11 cellular contexts compared by ENCODE assay signal in genomic region chr17:65557349-65558310, GRCh38. TPM values are rescaled to one million over a fixed set of nuclear protein-coding genes. Genes with fewer than 3 reads are reported as not detected.
DNase-seq lines count a peak whose midpoint lies in the region; ATAC-seq, FAIRE-seq and TF ChIP-seq lines count a peak whose summit lies in the region.
"Had no signal": no experiment of that assay in that cellular context is flagged by ENCODE, and none has a peak within 500 bp of the region (broad histone marks: within the 10 kb centered on the region; RNA-seq: fewer than 3 reads in every experiment).

No MANE protein-coding gene starts in this region.

- DNase-seq in right atrium auricular region (ENCODE audit: low spot score) (no peak), cardiac septum (ENCODE audit: low spot score) (no peak), kidney epithelial cell (ENCODE audit: low read depth) (peak; percentile 83), urothelium cell line (ENCODE audit: low spot score) (peak; percentile 48), tibial artery (no peak), NCI-H2171 (lab: John Stamatoyannopoulos, UW) (no peak)
- peak; percentile 54 for DNase-seq in activated CD8-positive, alpha-beta T cell treated with anti-CD3 and anti-CD28 coated beads for 36 hours
- DNase-seq: retina had no signal

- H3K36me3 ChIP-seq in right atrium auricular region (peaks cover 8% of the 10 kb centered on the region), kidney epithelial cell (ENCODE audit: control insufficient read depth, insufficient read depth, low read length) (no peaks in the 10 kb centered on the region), tibial artery (peaks cover 0 to 4% (median 0%) of the 10 kb centered on the region in 3 donors)
- H3K36me3 ChIP-seq: thoracic aorta had no signal

- CTCF ChIA-PET in activated CD8-positive, alpha-beta T cell treated with anti-CD3 and anti-CD28 coated beads for 36 hours (lab: Charles Lee) = interaction anchor here (0.6 to 4.9 kb wide), 11 partner anchors 15 to 328 kb away, joined by 3 to 32 read pairs (median 3); no protein-coding TSS in a partner anchor

- H3K4me3 ChIP-seq in right atrium auricular region (peak overlapping the region; percentile 81 to 82), kidney epithelial cell (ENCODE audit: low read depth, low read length) (no peak overlapping the region), tibial artery (no peak overlapping the region)
- H3K4me3 ChIP-seq: thoracic aorta had no signal

- no peaks in the 10 kb centered on the region for H3K9me3 Mint-ChIP-seq in activated CD8-positive, alpha-beta T cell treated with anti-CD3 and anti-CD28 coated beads for 36 hours
- H3K9me3 Mint-ChIP-seq: T-cell had no signal

- H3K9me3 ChIP-seq in right atrium auricular region (no peaks in the 10 kb centered on the region), tibial artery (no peaks in the 10 kb centered on the region)
- H3K9me3 ChIP-seq: thoracic aorta had no signal

- no peak overlapping the region for H3K4me3 Mint-ChIP-seq in activated CD8-positive, alpha-beta T cell treated with anti-CD3 and anti-CD28 coated beads for 36 hours
- H3K4me3 Mint-ChIP-seq: T-cell had no signal

- peaks cover 2% of the 10 kb centered on the region for H3K36me3 Mint-ChIP-seq in activated CD8-positive, alpha-beta T cell treated with anti-CD3 and anti-CD28 coated beads for 36 hours (ENCODE audit: low read depth)
- H3K36me3 Mint-ChIP-seq: T-cell had no signal

- no peak overlapping the region for H3K27ac Mint-ChIP-seq in activated CD8-positive, alpha-beta T cell treated with anti-CD3 and anti-CD28 coated beads for 36 hours
- H3K27ac Mint-ChIP-seq: T-cell had no signal

- H3K27ac ChIP-seq in right atrium auricular region (no peak overlapping the region), tibial artery (peak overlapping the region in 1 of 2 donors; percentile 4)

- TF ChIP-seq CTCF in right atrium auricular region (IDR thresholded peaks at IDR 0.05) (no peak), kidney epithelial cell (IDR thresholded peaks at IDR 0.05; ENCODE audit: insufficient read depth, low read length, poor library complexity, severe bottlenecking) (no peak), tibial artery (IDR thresholded peaks at IDR 0.05) (no peak)
- TF ChIP-seq CTCF in activated CD8-positive, alpha-beta T cell treated with anti-CD3 and anti-CD28 coated beads for 36 hours (IDR thresholded peaks at IDR 0.05) = no peak

- peaks cover 19% of the 10 kb centered on the region for H3K4me1 Mint-ChIP-seq in activated CD8-positive, alpha-beta T cell treated with anti-CD3 and anti-CD28 coated beads for 36 hours (ENCODE audit: low read depth)

- H3K27me3 ChIP-seq in right atrium auricular region (no peaks in the 10 kb centered on the region), kidney epithelial cell (ENCODE audit: control insufficient read depth, insufficient read depth, low read length) (no peaks in the 10 kb centered on the region), tibial artery (no peaks in the 10 kb centered on the region)

- FAIRE-seq in urothelium cell line (lab: Jason Lieb, UNC) = peak; percentile 90

- intact Hi-C loops in cardiac septum (cut with DNase I) = loop anchor here (2.0 to 10.0 kb wide), 4 partner anchors 101 to 617 kb away; no protein-coding TSS in a partner anchor
- intact Hi-C loops in activated CD8-positive, alpha-beta T cell treated with anti-CD3 and anti-CD28 coated beads for 36 hours (cut with micrococcal nuclease) = loop anchor here (5.0 to 10.0 kb wide), 2 partner anchors 265 to 323 kb away; no protein-coding TSS in a partner anchor
- intact Hi-C loops in tibial artery (cut with DNase I; ENCODE audit: low total_unique reads) = no loop called here

- POLR2A ChIA-PET in activated CD8-positive, alpha-beta T cell treated with anti-CD3 and anti-CD28 coated beads for 36 hours (lab: Charles Lee) = interaction anchor here (1.6 kb wide), 1 partner anchor 99 kb away, joined by 3 read pairs; no protein-coding TSS in a partner anchor

- ATAC-seq in activated CD8-positive, alpha-beta T cell treated with anti-CD3 and anti-CD28 coated beads for 36 hours = no peak
- ATAC-seq in GM18517 (IDR thresholded peaks at IDR 0.05; ENCODE audit: unreplicated experiment) = no peak

- H3K4me1 ChIP-seq in right atrium auricular region (peaks cover 0 to 6% of the 10 kb centered on the region in 2 donors), tibial artery (peaks cover 0 to 34% (median 9%) of the 10 kb centered on the region in 4 donors)

- H3K27me3 Mint-ChIP-seq in activated CD8-positive, alpha-beta T cell treated with anti-CD3 and anti-CD28 coated beads for 36 hours = peaks cover 4% of the 10 kb centered on the region

RNA-seq across cellular contexts. Expression of gene AXIN2, which starts 3.8 kb away (rescaled TPM):
- total RNA-seq in right atrium auricular region (10 to 100 TPM in 1 of 2 donors, 1 to 10 TPM in 1; 8.7 to 29.8 TPM), cardiac septum (12.4 TPM), kidney epithelial cell (1.8 and 2.4 TPM in 2 replicates)
- 1 to 10 TPM in 1 of 2 experiments, under 1 TPM in 1; 0.69 to 1.0 TPM for total RNA-seq in activated CD8-positive, alpha-beta T cell treated with anti-CD3 and anti-CD28 coated beads for 36 hours

Comparison
In these comparisons a context has a peak if more than half of its experiments do, and no peak if none do; other contexts are left out.
1. DNase-seq: peak in activated CD8-positive, alpha-beta T cell treated with anti-CD3 and anti-CD28 coated beads for 36 hours (single experiment), kidney epithelial cell (single experiment) and urothelium cell line (single experiment); none in right atrium auricular region (single experiment), cardiac septum (single experiment), tibial artery (0 of 2) and NCI-H2171 (single experiment).
2. H3K4me3 ChIP-seq: peak in right atrium auricular region (2 of 2); none in kidney epithelial cell (single experiment) and tibial artery (0 of 2).